In the genomic region with DNA sequence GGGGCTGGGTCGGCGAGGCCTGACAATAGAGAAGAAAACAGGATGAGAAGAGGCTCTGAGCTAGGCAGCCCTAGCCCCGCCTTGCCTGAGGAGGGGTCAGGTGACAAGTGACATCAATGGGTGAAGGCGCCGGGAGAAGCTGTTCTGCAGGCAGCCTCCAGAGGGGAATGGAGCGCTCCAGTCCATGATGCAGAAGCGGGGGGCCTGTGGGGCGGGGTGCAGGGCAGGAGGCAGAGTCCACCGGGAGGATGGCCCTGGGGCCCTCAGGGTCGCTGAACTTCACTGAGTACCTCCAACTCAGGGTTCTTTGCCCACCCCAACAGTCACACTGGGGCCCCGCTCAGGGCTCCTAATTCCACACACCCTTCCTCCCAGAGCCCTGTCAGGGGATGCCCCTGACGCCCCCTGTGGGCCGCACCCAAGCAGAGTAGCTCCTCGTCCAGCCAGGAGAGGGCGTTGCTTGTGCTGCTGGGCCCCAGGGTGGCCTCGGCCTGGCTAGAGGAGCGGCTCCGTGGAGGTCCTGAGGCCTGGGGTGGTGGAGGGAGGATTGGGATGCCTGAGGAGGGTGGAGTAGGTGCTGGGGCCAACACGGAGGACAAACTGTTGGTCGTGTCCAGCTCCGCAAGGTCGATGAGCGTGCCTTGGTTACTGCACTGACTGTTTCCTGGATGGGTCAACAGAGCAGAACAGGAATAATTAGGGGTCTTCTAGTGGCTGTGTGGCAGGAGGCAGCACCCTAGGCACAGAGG, we compare ENCODE assay signal across 1 cellular context.
A peak's percentile ranks its signal among the peaks of the same experiment; 100 is the strongest.
TF ChIP-seq lines count a peak whose summit lies in the region.

No MANE protein-coding gene starts in this region.

TF ChIP-seq in WTC11, 78 proteins besides CTCF, POLR2A, EP300 and RAD21 (continued from another document):
- TF ChIP-seq FOXP1 (CRISPR knock-in tag; IDR thresholded peaks at IDR 0.05; ENCODE audit: borderline replicate concordance) (peak; percentile 36; the same call in 1 of the 2 replicates), MXD4 (CRISPR knock-in tag; IDR thresholded peaks at IDR 0.05; ENCODE audit: borderline replicate concordance) (no peak), ETV6 (CRISPR knock-in tag; IDR thresholded peaks at IDR 0.05) (peak; percentile 41; the same call in 1 of the 2 replicates)
- TF ChIP-seq, protein P1, sequence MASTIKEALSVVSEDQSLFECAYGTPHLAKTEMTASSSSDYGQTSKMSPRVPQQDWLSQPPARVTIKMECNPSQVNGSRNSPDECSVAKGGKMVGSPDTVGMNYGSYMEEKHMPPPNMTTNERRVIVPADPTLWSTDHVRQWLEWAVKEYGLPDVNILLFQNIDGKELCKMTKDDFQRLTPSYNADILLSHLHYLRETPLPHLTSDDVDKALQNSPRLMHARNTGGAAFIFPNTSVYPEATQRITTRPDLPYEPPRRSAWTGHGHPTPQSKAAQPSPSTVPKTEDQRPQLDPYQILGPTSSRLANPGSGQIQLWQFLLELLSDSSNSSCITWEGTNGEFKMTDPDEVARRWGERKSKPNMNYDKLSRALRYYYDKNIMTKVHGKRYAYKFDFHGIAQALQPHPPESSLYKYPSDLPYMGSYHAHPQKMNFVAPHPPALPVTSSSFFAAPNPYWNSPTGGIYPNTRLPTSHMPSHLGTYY (CRISPR knock-in tag; IDR thresholded peaks at IDR 0.05), result 0 out of 2 replicates have a peak, but pooled peaks have one; percentile 47
- TF ChIP-seq, protein P2, sequence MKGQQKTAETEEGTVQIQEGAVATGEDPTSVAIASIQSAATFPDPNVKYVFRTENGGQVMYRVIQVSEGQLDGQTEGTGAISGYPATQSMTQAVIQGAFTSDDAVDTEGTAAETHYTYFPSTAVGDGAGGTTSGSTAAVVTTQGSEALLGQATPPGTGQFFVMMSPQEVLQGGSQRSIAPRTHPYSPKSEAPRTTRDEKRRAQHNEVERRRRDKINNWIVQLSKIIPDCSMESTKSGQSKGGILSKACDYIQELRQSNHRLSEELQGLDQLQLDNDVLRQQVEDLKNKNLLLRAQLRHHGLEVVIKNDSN (CRISPR knock-in tag; IDR thresholded peaks at IDR 0.05), result peak; percentile 81
- TF ChIP-seq, protein P3, sequence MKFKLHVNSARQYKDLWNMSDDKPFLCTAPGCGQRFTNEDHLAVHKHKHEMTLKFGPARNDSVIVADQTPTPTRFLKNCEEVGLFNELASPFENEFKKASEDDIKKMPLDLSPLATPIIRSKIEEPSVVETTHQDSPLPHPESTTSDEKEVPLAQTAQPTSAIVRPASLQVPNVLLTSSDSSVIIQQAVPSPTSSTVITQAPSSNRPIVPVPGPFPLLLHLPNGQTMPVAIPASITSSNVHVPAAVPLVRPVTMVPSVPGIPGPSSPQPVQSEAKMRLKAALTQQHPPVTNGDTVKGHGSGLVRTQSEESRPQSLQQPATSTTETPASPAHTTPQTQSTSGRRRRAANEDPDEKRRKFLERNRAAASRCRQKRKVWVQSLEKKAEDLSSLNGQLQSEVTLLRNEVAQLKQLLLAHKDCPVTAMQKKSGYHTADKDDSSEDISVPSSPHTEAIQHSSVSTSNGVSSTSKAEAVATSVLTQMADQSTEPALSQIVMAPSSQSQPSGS (CRISPR knock-in tag; IDR thresholded peaks at IDR 0.05; ENCODE audit: borderline replicate concordance, low read depth), result no peak
- TF ChIP-seq, protein P4, sequence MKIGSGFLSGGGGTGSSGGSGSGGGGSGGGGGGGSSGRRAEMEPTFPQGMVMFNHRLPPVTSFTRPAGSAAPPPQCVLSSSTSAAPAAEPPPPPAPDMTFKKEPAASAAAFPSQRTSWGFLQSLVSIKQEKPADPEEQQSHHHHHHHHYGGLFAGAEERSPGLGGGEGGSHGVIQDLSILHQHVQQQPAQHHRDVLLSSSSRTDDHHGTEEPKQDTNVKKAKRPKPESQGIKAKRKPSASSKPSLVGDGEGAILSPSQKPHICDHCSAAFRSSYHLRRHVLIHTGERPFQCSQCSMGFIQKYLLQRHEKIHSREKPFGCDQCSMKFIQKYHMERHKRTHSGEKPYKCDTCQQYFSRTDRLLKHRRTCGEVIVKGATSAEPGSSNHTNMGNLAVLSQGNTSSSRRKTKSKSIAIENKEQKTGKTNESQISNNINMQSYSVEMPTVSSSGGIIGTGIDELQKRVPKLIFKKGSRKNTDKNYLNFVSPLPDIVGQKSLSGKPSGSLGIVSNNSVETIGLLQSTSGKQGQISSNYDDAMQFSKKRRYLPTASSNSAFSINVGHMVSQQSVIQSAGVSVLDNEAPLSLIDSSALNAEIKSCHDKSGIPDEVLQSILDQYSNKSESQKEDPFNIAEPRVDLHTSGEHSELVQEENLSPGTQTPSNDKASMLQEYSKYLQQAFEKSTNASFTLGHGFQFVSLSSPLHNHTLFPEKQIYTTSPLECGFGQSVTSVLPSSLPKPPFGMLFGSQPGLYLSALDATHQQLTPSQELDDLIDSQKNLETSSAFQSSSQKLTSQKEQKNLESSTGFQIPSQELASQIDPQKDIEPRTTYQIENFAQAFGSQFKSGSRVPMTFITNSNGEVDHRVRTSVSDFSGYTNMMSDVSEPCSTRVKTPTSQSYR (CRISPR knock-in tag; IDR thresholded peaks at IDR 0.05), result no peak
